In genomic region chr6:13259393-13259792, GRCh38 we compare ENCODE assay signal across 13 cellular contexts.
DNase-seq lines count a peak whose midpoint lies in the region; ATAC-seq and TF ChIP-seq lines count a peak whose summit lies in the region.
"Had no signal": no experiment of that assay in that cellular context is flagged by ENCODE, and none has a peak within 500 bp of the region (broad histone marks: within the 10 kb centered on the region; RNA-seq: fewer than 3 reads in every experiment).

No MANE protein-coding gene starts in this region.

- TF ChIP-seq POLR2A in transverse colon (IDR thresholded peaks at IDR 0.05): no peak

- WGBS in right cardiac atrium: 97% methylated on average over 3 of the region's 3 CpGs
- WGBS in transverse colon (ENCODE audit: low coverage in 1 of 2), 2 donors: 86 to 87% methylated on average over 3 of the region's 3 CpGs

- no peaks in the 10 kb centered on the region for H3K36me3 ChIP-seq in transverse colon
- H3K36me3 ChIP-seq: left ventricle myocardium inferior had no signal

- H3K27ac ChIP-seq in right cardiac atrium (ENCODE audit: low read length) (no peak overlapping the region), transverse colon (no peak overlapping the region)
- H3K27ac ChIP-seq: left ventricle myocardium inferior had no signal

- H3K4me1 ChIP-seq in right cardiac atrium (ENCODE audit: control insufficient read depth, insufficient read depth, low read length) (no peaks in the 10 kb centered on the region), transverse colon (peaks cover 0 to 7% (median 0%) of the 10 kb centered on the region in 4 donors)

- ATAC-seq in GM18861 (IDR thresholded peaks at IDR 0.05; ENCODE audit: unreplicated experiment): peak; percentile 35
- peak; percentile 60 for ATAC-seq in GM21723 (IDR thresholded peaks at IDR 0.05; ENCODE audit: unreplicated experiment)
- peak; percentile 67 for ATAC-seq in HG03432 (IDR thresholded peaks at IDR 0.05; ENCODE audit: unreplicated experiment)
- no peak for ATAC-seq in right cardiac atrium
- ATAC-seq: activated CD8-positive, alpha-beta T cell treated with anti-CD3 and anti-CD28 coated beads for 36 hours had no signal

- intact Hi-C loops in right cardiac atrium (cut with DNase I) (no loop called here), transverse colon (cut with DNase I; ENCODE audit: low total_unique reads) (no loop called here)

- peak; percentile 36 for DNase-seq in retina
- DNase-seq in LoVo (ENCODE audit: low spot score): no peak
- DNase-seq in right cardiac atrium: no peak
- DNase-seq in AG08395 (ENCODE audit: low spot score): no peak
- no peak for DNase-seq in transverse colon
- DNase-seq: activated CD8-positive, alpha-beta T cell treated with anti-CD3 and anti-CD28 coated beads for 36 hours; C1 segment of cervical spinal cord; left ventricle myocardium inferior; NCI-H345; OCI-M1 had no signal

- TF ChIP-seq CTCF in transverse colon (IDR thresholded peaks at IDR 0.05): no peak

- H3K9me3 ChIP-seq in right cardiac atrium (ENCODE audit: control insufficient read depth, low read length): no peaks in the 10 kb centered on the region
- no peaks in the 10 kb centered on the region for H3K9me3 ChIP-seq in transverse colon

- H3K4me3 ChIP-seq in right cardiac atrium (ENCODE audit: low read length) (no peak overlapping the region), transverse colon (no peak overlapping the region)
- H3K4me3 ChIP-seq: left ventricle myocardium inferior had no signal

- TF ChIP-seq EP300 in transverse colon (IDR thresholded peaks at IDR 0.05; ENCODE audit: low read depth): no peak

- H3K27me3 ChIP-seq in right cardiac atrium (ENCODE audit: control insufficient read depth, insufficient read depth): no peaks in the 10 kb centered on the region
- no peaks in the 10 kb centered on the region for H3K27me3 ChIP-seq in transverse colon

- in situ Hi-C loops in transverse colon (cut with MboI; ENCODE audit: low pct_ligation_motif_present in 1 of 4, low pct_unique_long_range_greater_than_20kb in 1 of 4, low sequenced_read_pairs in 3 of 4): no loop called here

Comparison
In these comparisons a context has a peak if more than half of its experiments do, and no peak if none do; other contexts are left out.
1. ATAC-seq: peak in GM18861 (single experiment), GM21723 (single experiment) and HG03432 (single experiment); none in right cardiac atrium (0 of 2).